Comparison of ENCODE assay signal across 9 cellular contexts in genomic region chr10:11286261-11286989, GRCh38.
DNase-seq lines count a peak whose midpoint lies in the region; ATAC-seq lines count a peak whose summit lies in the region.
"Had no signal": no experiment of that assay in that cellular context is flagged by ENCODE, and none has a peak within 500 bp of the region (broad histone marks: within the 10 kb centered on the region; RNA-seq: fewer than 3 reads in every experiment).

No MANE protein-coding gene starts in this region.

- ATAC-seq in Right ventricle myocardium inferior (peak; percentile 18), left cardiac atrium (no peak), GM21576 (IDR thresholded peaks at IDR 0.05; ENCODE audit: unreplicated experiment) (peak; percentile 86), HG03469 (IDR thresholded peaks at IDR 0.05; ENCODE audit: unreplicated experiment) (peak; percentile 87)
- ATAC-seq: esophagus mucosa had no signal

- intact Hi-C loops in Right ventricle myocardium inferior (cut with DNase I) (no loop called here), left cardiac atrium (cut with DNase I) (no loop called here)

- in situ Hi-C loops in KBM-7 (cut with MboI; ENCODE audit: low pct_unique_long_range_greater_than_20kb, low sequenced_read_pairs): no loop called here

- DNase-seq in Right ventricle myocardium inferior (ENCODE audit: missing footprints) (no peak), left cardiac atrium (no peak), superior temporal gyrus (ENCODE audit: extremely low spot score) (peak; percentile 13), KBM-7 (no peak), OCI-M1 (lab: John Stamatoyannopoulos, UW) (no peak), NCI-H146 (lab: John Stamatoyannopoulos, UW) (no peak)

Comparison
In these comparisons a context has a peak if more than half of its experiments do, and no peak if none do; other contexts are left out.
1. ATAC-seq: peak in Right ventricle myocardium inferior (single experiment), GM21576 (single experiment) and HG03469 (single experiment); none in left cardiac atrium (0 of 2).